ENCODE assay signal across 15 cellular contexts in genomic region chr6:19697744-19698290, GRCh38.
DNase-seq lines count a peak whose midpoint lies in the region; ATAC-seq and TF ChIP-seq lines count a peak whose summit lies in the region.
"Had no signal": no experiment of that assay in that cellular context is flagged by ENCODE, and none has a peak within 500 bp of the region (broad histone marks: within the 10 kb centered on the region; RNA-seq: fewer than 3 reads in every experiment).

No MANE protein-coding gene starts in this region.

- ATAC-seq in RWPE2 (ENCODE audit: low read depth) = peak; percentile 55; the same call in 2 of the 3 replicates
- ATAC-seq in natural killer cell = no peak
- no peak for ATAC-seq in HG02763 (IDR thresholded peaks at IDR 0.05; ENCODE audit: unreplicated experiment)
- ATAC-seq in GM21529 (IDR thresholded peaks at IDR 0.05; ENCODE audit: unreplicated experiment) = no peak
- ATAC-seq: activated CD8-positive, alpha-beta memory T cell treated with anti-CD3 and anti-CD28 coated beads, Interleukin-2, amount 10 ng/mL, durations not matched to agents 7 days and 5 days had no signal

- H3K36me3 ChIP-seq in RWPE2 (ENCODE audit: low read depth) (no peaks in the 10 kb centered on the region), sigmoid colon (no peaks in the 10 kb centered on the region)
- H3K36me3 ChIP-seq: neutrophil, vagina had no signal

- H3K27me3 Mint-ChIP-seq in natural killer cell (ENCODE audit: low read depth in 2 of 2) = peaks cover 7 to 15% of the 10 kb centered on the region in 2 donors

- no peak overlapping the region for H3K4me3 Mint-ChIP-seq in natural killer cell
- H3K4me3 Mint-ChIP-seq: activated CD8-positive, alpha-beta memory T cell treated with anti-CD3 and anti-CD28 coated beads, Interleukin-2, amount 10 ng/mL, durations not matched to agents 7 days and 5 days; activated naive CD8-positive, alpha-beta T cell treated with anti-CD3 and anti-CD28 coated beads, Interleukin-2, amount 10 ng/mL, durations not matched to agents 7 days and 5 days had no signal

- H3K4me1 ChIP-seq in RWPE2 (ENCODE audit: insufficient read depth, poor library complexity, severe bottlenecking) (no peaks in the 10 kb centered on the region), sigmoid colon (no peaks in the 10 kb centered on the region)
- H3K4me1 ChIP-seq: vagina had no signal

- H3K9me3 ChIP-seq in RWPE2 (ENCODE audit: severe bottlenecking) (no peaks in the 10 kb centered on the region), sigmoid colon (no peaks in the 10 kb centered on the region)
- H3K9me3 ChIP-seq: neutrophil, vagina had no signal

- H3K36me3 Mint-ChIP-seq in natural killer cell = no peaks in the 10 kb centered on the region
- H3K36me3 Mint-ChIP-seq: activated CD8-positive, alpha-beta memory T cell treated with anti-CD3 and anti-CD28 coated beads, Interleukin-2, amount 10 ng/mL, durations not matched to agents 7 days and 5 days; activated naive CD8-positive, alpha-beta T cell treated with anti-CD3 and anti-CD28 coated beads, Interleukin-2, amount 10 ng/mL, durations not matched to agents 7 days and 5 days had no signal

- peaks cover 4% of the 10 kb centered on the region for H3K27me3 ChIP-seq in RWPE2 (ENCODE audit: insufficient read depth, poor library complexity, severe bottlenecking)
- H3K27me3 ChIP-seq in sigmoid colon = no peaks in the 10 kb centered on the region
- H3K27me3 ChIP-seq: vagina had no signal

- H3K27ac ChIP-seq in RWPE2 (ENCODE audit: poor library complexity, severe bottlenecking) = no peak overlapping the region
- H3K27ac ChIP-seq in sigmoid colon = no peak overlapping the region
- H3K27ac ChIP-seq: neutrophil, vagina had no signal

- no peak overlapping the region for H3K27ac Mint-ChIP-seq in natural killer cell
- H3K27ac Mint-ChIP-seq: activated CD8-positive, alpha-beta memory T cell treated with anti-CD3 and anti-CD28 coated beads, Interleukin-2, amount 10 ng/mL, durations not matched to agents 7 days and 5 days; activated naive CD8-positive, alpha-beta T cell treated with anti-CD3 and anti-CD28 coated beads, Interleukin-2, amount 10 ng/mL, durations not matched to agents 7 days and 5 days had no signal

- DNase-seq in A172 (ENCODE audit: low spot score) (peak; percentile 77), GM04504 (ENCODE audit: low read depth) (peak; percentile 76), RWPE2 (ENCODE audit: low spot score) (no peak), fibroblast of mammary gland (ENCODE audit: low read depth) (peak; percentile 85), natural killer cell (no peak), sigmoid colon (no peak)
- DNase-seq: activated CD8-positive, alpha-beta memory T cell treated with anti-CD3 and anti-CD28 coated beads, Interleukin-2, amount 10 ng/mL, durations not matched to agents 7 days and 5 days; activated naive CD8-positive, alpha-beta T cell treated with anti-CD3 and anti-CD28 coated beads, Interleukin-2, amount 10 ng/mL, durations not matched to agents 7 days and 5 days; NCI-H2171 treated with DMSO at 0.1 percent for 48 hours; stimulated activated CD4-positive, alpha-beta T cell treated with anti-CD3 and anti-CD28 coated beads, Interleukin-12 subunit alpha, Interleukin-12 subunit beta, amount 100 ng/mL, for 4 hours; stimulated activated CD8-positive, alpha-beta memory T cell treated with anti-CD3 and anti-CD28 coated beads, Interleukin-4, amount 100 ng/mL, for 48 hours had no signal

- no peaks in the 10 kb centered on the region for H3K4me1 Mint-ChIP-seq in natural killer cell
- H3K4me1 Mint-ChIP-seq: activated CD8-positive, alpha-beta memory T cell treated with anti-CD3 and anti-CD28 coated beads, Interleukin-2, amount 10 ng/mL, durations not matched to agents 7 days and 5 days; activated naive CD8-positive, alpha-beta T cell treated with anti-CD3 and anti-CD28 coated beads, Interleukin-2, amount 10 ng/mL, durations not matched to agents 7 days and 5 days had no signal

- TF ChIP-seq POLR2A in sigmoid colon (IDR thresholded peaks at IDR 0.05) = no peak

- H3K4me3 ChIP-seq in RWPE2 (ENCODE audit: severe bottlenecking) (no peak overlapping the region), fibroblast of mammary gland (ENCODE audit: control insufficient read depth, low read depth, low read length) (no peak overlapping the region), sigmoid colon (no peak overlapping the region)
- H3K4me3 ChIP-seq: vagina had no signal

- WGBS in sigmoid colon, 2 donors = 50 to 55% methylated on average over 3 of the region's 3 CpGs

- TF ChIP-seq CTCF in RWPE2 (IDR thresholded peaks at IDR 0.05; ENCODE audit: poor library complexity, severe bottlenecking) = no peak
- TF ChIP-seq CTCF in fibroblast of mammary gland (conservative IDR thresholded peaks at IDR 0.05; ENCODE audit: control insufficient read depth, insufficient read depth, low read depth, low read length) = no peak
- TF ChIP-seq CTCF in natural killer cell (IDR thresholded peaks at IDR 0.05) = no peak
- no peak for TF ChIP-seq CTCF in sigmoid colon (IDR thresholded peaks at IDR 0.05)

- intact Hi-C loops in natural killer cell (cut with micrococcal nuclease) = no loop called here
- intact Hi-C loops in sigmoid colon (cut with DNase I) = no loop called here

- H3K9me3 Mint-ChIP-seq in natural killer cell = peaks cover 3 to 7% of the 10 kb centered on the region in 2 donors

- TF ChIP-seq EP300 in sigmoid colon (IDR thresholded peaks at IDR 0.05) = no peak

Comparison
In these comparisons a context has a peak if more than half of its experiments do, and no peak if none do; other contexts are left out.
1. DNase-seq: peak in A172 (single experiment), GM04504 (single experiment) and fibroblast of mammary gland (single experiment); none in RWPE2 (single experiment), natural killer cell (single experiment) and sigmoid colon (single experiment).